In the genomic region with DNA sequence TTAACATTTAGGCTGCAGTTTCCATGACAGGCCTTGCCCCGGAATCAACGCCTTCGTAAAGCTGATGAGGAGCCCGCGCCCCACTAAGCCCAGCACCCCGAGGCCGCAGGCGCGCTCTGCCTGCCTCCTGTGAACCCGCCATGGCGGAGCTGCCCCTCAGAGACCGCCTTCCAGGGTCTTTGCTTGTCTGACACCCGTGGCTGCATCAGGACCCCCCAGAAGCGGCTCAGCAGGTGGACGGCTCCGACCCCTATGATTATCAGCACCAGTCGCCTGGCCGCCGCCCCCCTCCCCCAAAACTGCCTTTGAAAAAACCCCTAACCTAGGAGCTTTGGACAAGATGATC, we compare ENCODE assay signal across 6 cellular contexts. TPM values are rescaled to one million over a fixed set of nuclear protein-coding genes. Genes with fewer than 3 reads are reported as not detected.
DNase-seq lines count a peak whose midpoint lies in the region; ATAC-seq and TF ChIP-seq lines count a peak whose summit lies in the region.

No MANE protein-coding gene starts in this region.

- DNase-seq in A673 (ENCODE audit: low spot score) (no peak), SJSA1 (ENCODE audit: low read depth in 1 of 2, low spot score in 2 of 2) (no peak), kidney tubule cell (ENCODE audit: low spot score) (no peak), NOMO-1 treated with dmso at 0.1 percent for 144 hours (lab: John Stamatoyannopoulos, UW; ENCODE audit: unreplicated experiment) (no peak), mucosa of descending colon (no peak)

- H3K27me3 ChIP-seq in A673 (replicated peaks; ENCODE audit: insufficient read depth, low read depth, low read length, poor library complexity): no peaks in the 10 kb centered on the region
- H3K27me3 ChIP-seq in SJSA1 (replicated peaks): no peaks in the 10 kb centered on the region
- H3K27me3 ChIP-seq in iPS-18a (ENCODE audit: control insufficient read depth, insufficient read depth, low read length): no peaks in the 10 kb centered on the region

- peak overlapping the region; percentile 97 for H3K4me3 ChIP-seq in A673 (ENCODE audit: low read depth, low read length, poor library complexity, severe bottlenecking)
- H3K4me3 ChIP-seq in SJSA1: peak overlapping the region; percentile 96
- H3K4me3 ChIP-seq in iPS-18a (ENCODE audit: low read length): peak overlapping the region; percentile 83
- H3K4me3 ChIP-seq in mucosa of descending colon: no peak overlapping the region

- CTCF ChIA-PET in A673 (lab: Charles Lee): interaction anchor here (0.6 to 1.0 kb wide), 3 partner anchors 12 to 170 kb away, joined by 3 to 5 read pairs (median 3); partner anchors contain the start of gene ZMYND19

- ATAC-seq in mucosa of descending colon: no peak

- POLR2A ChIA-PET in A673 (lab: Charles Lee; ENCODE audit: low non-redundant PET): interaction anchor here (0.6 kb wide), 1 partner anchor 1187 kb away, joined by 3 read pairs; no protein-coding TSS in a partner anchor

- H3K4me1 ChIP-seq in A673 (ENCODE audit: insufficient read depth, low read length, poor library complexity, severe bottlenecking): peaks cover 20% of the 10 kb centered on the region
- H3K4me1 ChIP-seq in SJSA1 (replicated peaks): peaks cover 15% of the 10 kb centered on the region
- peaks cover 6% of the 10 kb centered on the region for H3K4me1 ChIP-seq in iPS-18a (ENCODE audit: control insufficient read depth, low read depth, low read length)
- H3K4me1 ChIP-seq in mucosa of descending colon (ENCODE audit: low read depth): peaks cover 19% of the 10 kb centered on the region

- TF ChIP-seq CTCF in A673 (conservative IDR thresholded peaks at IDR 0.05; ENCODE audit: low read depth, low read length) (no peak), mucosa of descending colon (IDR thresholded peaks at IDR 0.05) (no peak)

- H3K27ac ChIP-seq in A673 (ENCODE audit: low read depth, low read length, poor library complexity, severe bottlenecking) (peak overlapping the region; percentile 90), SJSA1 (no peak overlapping the region), iPS-18a (ENCODE audit: low read length) (no peak overlapping the region)

- H3K9ac ChIP-seq in iPS-18a (ENCODE audit: low read length): no peak overlapping the region

- H3K36me3 ChIP-seq in A673 (ENCODE audit: insufficient read depth, low read length, poor library complexity, severe bottlenecking): peaks cover 39% of the 10 kb centered on the region
- H3K36me3 ChIP-seq in SJSA1: peaks cover 62% of the 10 kb centered on the region
- peaks cover 28% of the 10 kb centered on the region for H3K36me3 ChIP-seq in iPS-18a (ENCODE audit: control insufficient read depth, low read depth, low read length)
- peaks cover 4% of the 10 kb centered on the region for H3K36me3 ChIP-seq in mucosa of descending colon (ENCODE audit: low read depth)

- H3K9me3 ChIP-seq in A673 (ENCODE audit: low read depth, low read length, poor library complexity, severe bottlenecking) (no peaks in the 10 kb centered on the region), SJSA1 (replicated peaks) (no peaks in the 10 kb centered on the region), iPS-18a (ENCODE audit: control insufficient read depth, low read depth, low read length) (no peaks in the 10 kb centered on the region), mucosa of descending colon (no peaks in the 10 kb centered on the region)

- intact Hi-C loops in A673 (cut with micrococcal nuclease; ENCODE audit: unreplicated experiment): no loop called here
- intact Hi-C loops in mucosa of descending colon (cut with DNase I, micrococcal nuclease): no loop called here

- TSS peak; percentile 58 for BruUV-seq in A673 (replicated peaks; lab: Mats Ljungman, UMichigan)

RNA-seq across cellular contexts. Expression of gene DPH7, which starts 0.5 kb away (rescaled TPM):
- total RNA-seq in A673 (2021) (56.5 and 56.9 TPM in 2 replicates), mucosa of descending colon (10 to 100 TPM; 24.5 to 33.5 (median 29.3) TPM)
- total RNA-seq in SJSA1 (2014; rRNA removed; shearing (Covaris generic)): 11.3 and 18.7 TPM in 2 replicates

RNA-seq across cellular contexts. Expression of gene ZMYND19, which starts 11.1 kb away (rescaled TPM):
- total RNA-seq in A673 (2021): 68.0 and 75.3 TPM in 2 replicates
- total RNA-seq in SJSA1 (2014; rRNA removed; shearing (Covaris generic)): 20.9 and 32.4 TPM in 2 replicates
- total RNA-seq in mucosa of descending colon: 10 to 100 TPM; 14.2 to 18.5 (median 18.4) TPM

RNA-seq across cellular contexts. Expression of gene ARRDC1, which starts 26.3 kb away (rescaled TPM):
- 13.3 and 18.3 TPM in 2 replicates for total RNA-seq in A673 (2021)
- total RNA-seq in SJSA1 (2014; rRNA removed; shearing (Covaris generic)): 8.0 and 10.4 TPM in 2 replicates
- 100 to 1,000 TPM in 1 of 3 donors, 10 to 100 TPM in 2; 58.1 to 111 (median 100.0) TPM for total RNA-seq in mucosa of descending colon

RNA-seq across cellular contexts. Expression of gene MRPL41, which starts 27.6 kb away (rescaled TPM):
- total RNA-seq in A673 (2021) (66.6 and 67.4 TPM in 2 replicates), mucosa of descending colon (10 to 100 TPM; 67.1 to 93.8 (median 93.5) TPM)
- total RNA-seq in SJSA1 (2014; rRNA removed; shearing (Covaris generic)): 59.5 and 119 TPM in 2 replicates

RNA-seq across cellular contexts. Expression of gene PNPLA7, which starts 29.0 kb away (rescaled TPM):
- 0.90 and 1.8 TPM in 2 replicates for total RNA-seq in A673 (2021)
- total RNA-seq in SJSA1 (2014; rRNA removed; shearing (Covaris generic)): 0.05 TPM in 1 of 2 replicates, not detected in the other
- total RNA-seq in mucosa of descending colon: 10 to 100 TPM; 16.7 to 27.4 (median 17.2) TPM
